31 cellular contexts compared by ENCODE assay signal in genomic region chr16:20388854-20389253, GRCh38. TPM values are rescaled to one million over a fixed set of nuclear protein-coding genes. Genes with fewer than 3 reads are reported as not detected.
DNase-seq lines count a peak whose midpoint lies in the region; ATAC-seq, FAIRE-seq and TF ChIP-seq lines count a peak whose summit lies in the region.
"Had no signal": no experiment of that assay in that cellular context is flagged by ENCODE, and none has a peak within 500 bp of the region (broad histone marks: within the 10 kb centered on the region; RNA-seq: fewer than 3 reads in every experiment).

No MANE protein-coding gene starts in this region.

- no peak for FAIRE-seq in HepG2 (lab: Jason Lieb, UNC)
- FAIRE-seq: A204.1, GM12878, GM12892, GM18507, GM19239 had no signal

- 62% methylated on average over 1 of the region's 1 CpG for WGBS in HepG2 (ENCODE audit: low lambda C conversion rate)
- WGBS in right lobe of liver (ENCODE audit: insufficient coverage, low coverage, low lambda C conversion rate, missing lambda C conversion rate): no CpG with 5 or more reads among the region's 1 CpG
- 44% methylated on average over 1 of the region's 1 CpG for WGBS in prostate gland

- H3K27me3 ChIP-seq in HepG2 (ENCODE audit: control insufficient read depth in 1 of 2, insufficient read depth in 2 of 2, low read length in 2 of 2) (no peaks in the 10 kb centered on the region), right lobe of liver (no peaks in the 10 kb centered on the region), prostate gland (replicated peaks; ENCODE audit: insufficient read depth) (no peaks in the 10 kb centered on the region)
- H3K27me3 ChIP-seq: BE2C, BLaER1 had no signal

- ATAC-seq in HepG2: no peak
- ATAC-seq in right lobe of liver: no peak
- no peak for ATAC-seq in left ventricle myocardium superior
- ATAC-seq: GM12878 had no signal

- H3K36me3 ChIP-seq in HepG2 (replicated peaks in 1 of 2; ENCODE audit: control insufficient read depth in 1 of 2, insufficient read depth in 2 of 2, low read length in 2 of 2): no peaks in the 10 kb centered on the region
- H3K36me3 ChIP-seq in right lobe of liver: no peaks in the 10 kb centered on the region
- no peaks in the 10 kb centered on the region for H3K36me3 ChIP-seq in prostate gland
- H3K36me3 ChIP-seq: BE2C, BLaER1 had no signal

- no peaks in the 10 kb centered on the region for H3K79me2 ChIP-seq in HepG2 (ENCODE audit: insufficient read depth, low read length)

- H3K4me3 ChIP-seq in HepG2 (replicated peaks in 1 of 3; ENCODE audit: insufficient read depth in 1 of 3, low read depth in 2 of 3, low read length in 3 of 3): no peak overlapping the region
- H3K4me3 ChIP-seq in right lobe of liver: no peak overlapping the region
- H3K4me3 ChIP-seq in prostate gland: no peak overlapping the region
- H3K4me3 ChIP-seq: BLaER1, GM12878 had no signal

- H2AFZ ChIP-seq in HepG2 (ENCODE audit: low read length): no peak overlapping the region

- in situ Hi-C loops in HepG2 (cut with HindIII; ENCODE audit: extremely low pct_ligation_motif_present, low pct_unique_long_range_greater_than_20kb): loop anchor here (5.0 to 25.0 kb wide), 2 partner anchors 492 to 802 kb away; no protein-coding TSS in a partner anchor

- no peak for TF ChIP-seq RAD21 in HepG2 (CRISPR knock-in tag; IDR thresholded peaks at IDR 0.05)

- intact Hi-C loops in HepG2 (cut with micrococcal nuclease; ENCODE audit: unreplicated experiment) (loop anchor here (5.0 kb wide), 1 partner anchor 228 kb away; no protein-coding TSS in a partner anchor), right lobe of liver (cut with DNase I) (loop anchor here in 1 of 2 donors (10.0 kb wide), 1 partner anchor 484 kb away; no protein-coding TSS in a partner anchor), prostate gland (cut with DNase I) (no loop called here), left ventricle myocardium superior (cut with micrococcal nuclease) (no loop called here)

- H3K9me3 ChIP-seq in HepG2 (ENCODE audit: low read length) (no peaks in the 10 kb centered on the region), right lobe of liver (no peaks in the 10 kb centered on the region), prostate gland (no peaks in the 10 kb centered on the region)
- H3K9me3 ChIP-seq: BE2C, BLaER1 had no signal

- no peak overlapping the region for H3K4me2 ChIP-seq in HepG2 (ENCODE audit: low read depth, low read length)
- H3K4me2 ChIP-seq: BLaER1 had no signal

- H3K4me1 ChIP-seq in HepG2 (ENCODE audit: insufficient read depth, low read length) (peaks cover 27% of the 10 kb centered on the region), right lobe of liver (peaks cover 0 to 20% (median 4%) of the 10 kb centered on the region in 4 donors), prostate gland (replicated peaks) (no peaks in the 10 kb centered on the region)
- H3K4me1 ChIP-seq: BE2C had no signal

- TF ChIP-seq POLR2A in HepG2 (IDR thresholded peaks at IDR 0.05; ENCODE audit: insufficient read depth in 1 of 2, low read depth in 2 of 2, low read length in 2 of 2): no peak
- no peak for TF ChIP-seq POLR2A in right lobe of liver (IDR thresholded peaks at IDR 0.05)
- no peak for TF ChIP-seq POLR2A in prostate gland (IDR thresholded peaks at IDR 0.05)

- no peak overlapping the region for H3K27ac ChIP-seq in HepG2 (ENCODE audit: extremely low read length, insufficient read depth, low read length)
- no peak overlapping the region for H3K27ac ChIP-seq in right lobe of liver
- no peak overlapping the region for H3K27ac ChIP-seq in prostate gland
- H3K27ac ChIP-seq: BLaER1 had no signal

- DNase-seq in HepG2 (ENCODE audit: low spot score) (no peak), right lobe of liver (no peak), prostate gland (ENCODE audit: low spot score) (peak; percentile 53), iPS-NIHi11 (ENCODE audit: low spot score) (no peak), left ventricle myocardium superior (no peak)
- DNase-seq: 8988T; ACHN; BE2C; C1 segment of cervical spinal cord; CD4-positive, alpha-beta memory T cell; CD4-positive, CD25-positive, alpha-beta regulatory T cell; CD8-positive, alpha-beta memory T cell; COR-L47; DMS 273 treated with DMSO at 0.1 percent for 48 hours; DMS153; DMS53; DMS79; DND-41; EL; GDM1 had no signal

- no peaks in the 10 kb centered on the region for H4K20me1 ChIP-seq in HepG2 (ENCODE audit: insufficient read depth, low read length)
- H4K20me1 ChIP-seq: BLaER1 had no signal

- POLR2A ChIA-PET in HepG2 (lab: Yijun Ruan, JAX): no interaction called here

- H3K9ac ChIP-seq in HepG2 (ENCODE audit: insufficient read depth, low read depth, low read length): no peak overlapping the region
- H3K9ac ChIP-seq: BLaER1 had no signal

- CTCF ChIA-PET in HepG2 (lab: Yijun Ruan, JAX; ENCODE audit: low intra/inter-chr PET ratio, low total read pairs): no interaction called here

- TF ChIP-seq EP300 in HepG2 (IDR thresholded peaks at IDR 0.05; ENCODE audit: low read depth in 2 of 2, low read length in 2 of 2) (no peak), HepG2 (CRISPR knock-in tag; IDR thresholded peaks at IDR 0.05; ENCODE audit: borderline replicate concordance) (no peak)

- TF ChIP-seq CTCF in HepG2 (CRISPR knock-in tag; IDR thresholded peaks at IDR 0.05): no peak
- no peak for TF ChIP-seq CTCF in right lobe of liver (IDR thresholded peaks at IDR 0.05)
- TF ChIP-seq CTCF in prostate gland (IDR thresholded peaks at IDR 0.05): no peak

- no TSS peak for BruUV-seq in HepG2 (replicated peaks; lab: Mats Ljungman, UMichigan)

RNA-seq across cellular contexts. Expression of gene PDILT, which starts 15.7 kb away (rescaled TPM):
- total RNA-seq in HepG2 (2016; rRNA removed; fragmentation: Illumina TruSeq; extraction: Trizol) (not detected in 2 replicates), right lobe of liver (not detected), prostate gland (1 to 10 TPM in 1 of 2 donors, under 1 TPM in 1; 0.87 to 2.4 TPM), left ventricle myocardium superior (not detected)
- total RNA-seq in HepG2 (2016; cell fraction: cytosol; rRNA removed; fragmentation: Illumina TruSeq; extraction: Trizol; ENCODE audit: low read depth): not detected in 2 replicates
- not detected in 2 replicates for total RNA-seq in HepG2 (2016; cell fraction: insoluble cytoplasmic fraction; rRNA removed; fragmentation: Illumina TruSeq; extraction: Trizol)
- total RNA-seq in HepG2 (2016; cell fraction: membrane; rRNA removed; fragmentation: Illumina TruSeq; extraction: Trizol): not detected in 2 replicates
- total RNA-seq in HepG2 (2016; cell fraction: nucleus; rRNA removed; fragmentation: Illumina TruSeq; extraction: Trizol): not detected in 2 replicates
- polyA plus RNA-seq in HepG2 (2011; rRNA removed): 0.12 TPM in 1 of 2 replicates, not detected in the other
- polyA plus RNA-seq in HepG2 (2011; cell fraction: cytosol; rRNA removed): not detected in 2 replicates
- polyA plus RNA-seq in HepG2 (2011; cell fraction: nucleus; rRNA removed): not detected in 2 replicates
- polyA plus RNA-seq in HepG2 (2012): 0.07 and 0.16 TPM in 2 replicates
- not detected in 2 replicates for polyA plus RNA-seq in HepG2 (2016; cell fraction: cytosol; fragmentation: Illumina TruSeq; extraction: Trizol; ENCODE audit: low read depth)
- polyA plus RNA-seq in HepG2 (2016; cell fraction: insoluble cytoplasmic fraction; fragmentation: Illumina TruSeq; extraction: Trizol; ENCODE audit: low read depth): not detected in 2 replicates
- polyA plus RNA-seq in HepG2 (2016; cell fraction: membrane; fragmentation: Illumina TruSeq; extraction: Trizol; ENCODE audit: low read depth): not detected in 2 replicates
- not detected in 2 replicates for polyA plus RNA-seq in HepG2 (2016; cell fraction: nucleus; fragmentation: Illumina TruSeq; extraction: Trizol; ENCODE audit: insufficient read depth, low read depth)
- 0.10 TPM in 1 of 2 replicates, not detected in the other for polyA minus RNA-seq in HepG2 (2011; rRNA and poly(A)+ RNA removed; ENCODE audit: low replicate concordance)
- polyA minus RNA-seq in HepG2 (2011; cell fraction: cytosol; rRNA and poly(A)+ RNA removed): not detected in 2 replicates
- not detected in 2 replicates for polyA minus RNA-seq in HepG2 (2011; cell fraction: nucleus; rRNA and poly(A)+ RNA removed)
- total RNA-seq: A673; CD4-positive, alpha-beta memory T cell; CD4-positive, CD25-positive, alpha-beta regulatory T cell; CD8-positive, alpha-beta memory T cell; Daoy; G401; GM12878 had no signal
- polyA plus RNA-seq: AG04450; CD14-positive monocyte; CD4-positive, alpha-beta memory T cell; CD4-positive, CD25-positive, alpha-beta regulatory T cell; CD8-positive, alpha-beta memory T cell; GM12878 had no signal

RNA-seq across cellular contexts. Expression of gene ACSM5, which starts 20.5 kb away (rescaled TPM):
- total RNA-seq in HepG2 (2016; rRNA removed; fragmentation: Illumina TruSeq; extraction: Trizol) (9.1 and 11.1 TPM in 2 replicates), right lobe of liver (100 to 1,000 TPM in 4 of 6 experiments, 10 to 100 TPM in 2; 45.8 to 231 (median 151) TPM), prostate gland (1 to 10 TPM; 1.1 to 9.7 TPM), left ventricle myocardium superior (1.2 TPM)
- 1.5 and 2.0 TPM in 2 replicates for total RNA-seq in HepG2 (2016; cell fraction: cytosol; rRNA removed; fragmentation: Illumina TruSeq; extraction: Trizol; ENCODE audit: low read depth)
- 9.2 and 10.1 TPM in 2 replicates for total RNA-seq in HepG2 (2016; cell fraction: insoluble cytoplasmic fraction; rRNA removed; fragmentation: Illumina TruSeq; extraction: Trizol)
- total RNA-seq in HepG2 (2016; cell fraction: membrane; rRNA removed; fragmentation: Illumina TruSeq; extraction: Trizol): 2.9 and 3.0 TPM in 2 replicates
- 5.0 and 5.8 TPM in 2 replicates for total RNA-seq in HepG2 (2016; cell fraction: nucleus; rRNA removed; fragmentation: Illumina TruSeq; extraction: Trizol)
- polyA plus RNA-seq in HepG2 (2011; rRNA removed): 15.0 and 21.0 TPM in 2 replicates
- polyA plus RNA-seq in HepG2 (2011; cell fraction: cytosol; rRNA removed): 10.9 and 16.3 TPM in 2 replicates
- polyA plus RNA-seq in HepG2 (2011; cell fraction: nucleus; rRNA removed): 25.0 and 31.6 TPM in 2 replicates
- polyA plus RNA-seq in HepG2 (2012): 12.0 and 19.6 TPM in 2 replicates
- polyA plus RNA-seq in HepG2 (2016; cell fraction: cytosol; fragmentation: Illumina TruSeq; extraction: Trizol; ENCODE audit: low read depth): 0.52 and 0.78 TPM in 2 replicates
- 7.3 and 9.9 TPM in 2 replicates for polyA plus RNA-seq in HepG2 (2016; cell fraction: insoluble cytoplasmic fraction; fragmentation: Illumina TruSeq; extraction: Trizol; ENCODE audit: low read depth)
- 1.1 and 1.3 TPM in 2 replicates for polyA plus RNA-seq in HepG2 (2016; cell fraction: membrane; fragmentation: Illumina TruSeq; extraction: Trizol; ENCODE audit: low read depth)
- polyA plus RNA-seq in HepG2 (2016; cell fraction: nucleus; fragmentation: Illumina TruSeq; extraction: Trizol; ENCODE audit: insufficient read depth, low read depth): 9.9 and 11.0 TPM in 2 replicates
- 17.5 TPM in 1 of 2 replicates, not detected in the other for polyA minus RNA-seq in HepG2 (2011; rRNA and poly(A)+ RNA removed; ENCODE audit: low replicate concordance)
- polyA minus RNA-seq in HepG2 (2011; cell fraction: cytosol; rRNA and poly(A)+ RNA removed): 5.7 and 7.6 TPM in 2 replicates
- 17.1 and 30.2 TPM in 2 replicates for polyA minus RNA-seq in HepG2 (2011; cell fraction: nucleus; rRNA and poly(A)+ RNA removed)
- total RNA-seq: A673; CD4-positive, alpha-beta memory T cell; CD4-positive, CD25-positive, alpha-beta regulatory T cell; CD8-positive, alpha-beta memory T cell; G401 had no signal
- polyA plus RNA-seq: AG04450; CD4-positive, alpha-beta memory T cell; CD4-positive, CD25-positive, alpha-beta regulatory T cell; CD8-positive, alpha-beta memory T cell had no signal

RNA-seq across cellular contexts. Expression of gene UMOD, which starts 36.3 kb away (rescaled TPM):
- total RNA-seq in HepG2 (2016; rRNA removed; fragmentation: Illumina TruSeq; extraction: Trizol) (not detected in 2 replicates), right lobe of liver (not detected), prostate gland (1 to 10 TPM in 1 of 2 donors, not detected in 1; 1.5 TPM), left ventricle myocardium superior (not detected)
- total RNA-seq in HepG2 (2016; cell fraction: cytosol; rRNA removed; fragmentation: Illumina TruSeq; extraction: Trizol; ENCODE audit: low read depth): not detected in 2 replicates
- not detected in 2 replicates for total RNA-seq in HepG2 (2016; cell fraction: insoluble cytoplasmic fraction; rRNA removed; fragmentation: Illumina TruSeq; extraction: Trizol)
- total RNA-seq in HepG2 (2016; cell fraction: membrane; rRNA removed; fragmentation: Illumina TruSeq; extraction: Trizol): not detected in 2 replicates
- total RNA-seq in HepG2 (2016; cell fraction: nucleus; rRNA removed; fragmentation: Illumina TruSeq; extraction: Trizol): not detected in 2 replicates
- polyA plus RNA-seq in HepG2 (2011; rRNA removed): not detected in 2 replicates
- polyA plus RNA-seq in HepG2 (2011; cell fraction: cytosol; rRNA removed): not detected in 2 replicates
- not detected in 2 replicates for polyA plus RNA-seq in HepG2 (2011; cell fraction: nucleus; rRNA removed)
- polyA plus RNA-seq in HepG2 (2012): not detected in 2 replicates
- polyA plus RNA-seq in HepG2 (2016; cell fraction: cytosol; fragmentation: Illumina TruSeq; extraction: Trizol; ENCODE audit: low read depth): not detected in 2 replicates
- polyA plus RNA-seq in HepG2 (2016; cell fraction: insoluble cytoplasmic fraction; fragmentation: Illumina TruSeq; extraction: Trizol; ENCODE audit: low read depth): not detected in 2 replicates
- not detected in 2 replicates for polyA plus RNA-seq in HepG2 (2016; cell fraction: membrane; fragmentation: Illumina TruSeq; extraction: Trizol; ENCODE audit: low read depth)
- not detected in 2 replicates for polyA plus RNA-seq in HepG2 (2016; cell fraction: nucleus; fragmentation: Illumina TruSeq; extraction: Trizol; ENCODE audit: insufficient read depth, low read depth)
- not detected in 2 replicates for polyA minus RNA-seq in HepG2 (2011; rRNA and poly(A)+ RNA removed; ENCODE audit: low replicate concordance)
- polyA minus RNA-seq in HepG2 (2011; cell fraction: cytosol; rRNA and poly(A)+ RNA removed): not detected in 2 replicates
- not detected in 2 replicates for polyA minus RNA-seq in HepG2 (2011; cell fraction: nucleus; rRNA and poly(A)+ RNA removed)
- total RNA-seq: A673; CD4-positive, alpha-beta memory T cell; CD4-positive, CD25-positive, alpha-beta regulatory T cell; CD8-positive, alpha-beta memory T cell; Daoy; G401; GM12878 had no signal
- polyA plus RNA-seq: AG04450; CD14-positive monocyte; CD4-positive, alpha-beta memory T cell; CD4-positive, CD25-positive, alpha-beta regulatory T cell; CD8-positive, alpha-beta memory T cell; GM12878 had no signal
